In genomic region chr12:108560752-108561719, GRCh38 we compare ENCODE assay signal across 8 cellular contexts. TPM values are rescaled to one million over a fixed set of nuclear protein-coding genes. Genes with fewer than 3 reads are reported as not detected.
A peak's percentile ranks its signal among the peaks of the same experiment; 100 is the strongest.
DNase-seq lines count a peak whose midpoint lies in the region; ATAC-seq and TF ChIP-seq lines count a peak whose summit lies in the region.

Gene SART3, minus strand, starts transcription at chr12:108561173. Its CDS starts 19 bp downstream, at chr12:108561154.

- TF ChIP-seq CTCF in psoas muscle (IDR thresholded peaks at IDR 0.05): no peak

- no peaks in the 10 kb centered on the region for H3K27me3 ChIP-seq in right cardiac atrium (ENCODE audit: control insufficient read depth, insufficient read depth)
- H3K27me3 ChIP-seq in psoas muscle (ENCODE audit: insufficient read depth in 3 of 3, low read length in 2 of 3): no peaks in the 10 kb centered on the region

- H3K4me3 ChIP-seq in right cardiac atrium (ENCODE audit: low read length) (peak within 1 kb of the TSS; percentile 65), psoas muscle (peak within 1 kb of the TSS; percentile 76), urinary bladder (ENCODE audit: low read depth, low read length) (peak within 1 kb of the TSS; percentile 94)

- intact Hi-C loops in T-helper 2 cell treated with Interferon-gamma antibody and Interleukin-4, amounts not matched to agents 100 ng/mL and 5 ng/mL, for 36 hours (cut with micrococcal nuclease): loop anchor here (1.0 to 10.0 kb wide), 6 partner anchors 46 to 1014 kb away; partner anchors contain the start of genes FICD, MMAB, MVK and PRDM4
- intact Hi-C loops in right cardiac atrium (cut with DNase I): loop anchor here in 3 of 4 donors (5.0 to 10.0 kb wide), 5 partner anchors 244 to 534 kb away; partner anchors contain the start of genes ALKBH2 (in 1 of the 3), SSH1 (in 1 of the 3) and UNG (in 1 of the 3)
- intact Hi-C loops in psoas muscle (cut with DNase I): loop anchor here (5.0 to 10.0 kb wide), 4 partner anchors 244 to 531 kb away; partner anchors contain the start of genes SSH1 (in 2 of the 2) and ALKBH2 (in 1 of the 2)

- peaks cover 12 to 41% of the 10 kb centered on the region in 2 donors for H3K36me3 ChIP-seq in psoas muscle (ENCODE audit: insufficient read depth in 1 of 2, low read depth in 1 of 2)
- H3K36me3 ChIP-seq in urinary bladder (ENCODE audit: insufficient read depth): peaks cover 3% of the 10 kb centered on the region

- peak; percentile 76 to 96 for DNase-seq in NCI-H187 (lab: John Stamatoyannopoulos, UW)
- peak in 57 of 58 donors; percentile 12 to 89 (median 73) for DNase-seq in anterior cingulate cortex (lab: John Stamatoyannopoulos, UW)
- DNase-seq in right cardiac atrium: peak; percentile 83 to 94 (median 93)
- peak; percentile 85 to 91 for DNase-seq in psoas muscle

- ATAC-seq in HG02884 (IDR thresholded peaks at IDR 0.05; ENCODE audit: unreplicated experiment): peak; percentile 36
- peak; percentile 71 to 73 for ATAC-seq in right cardiac atrium
- ATAC-seq in psoas muscle: peak; percentile 61 to 79 (median 65)

- H3K9me3 ChIP-seq in right cardiac atrium (ENCODE audit: control insufficient read depth, low read length) (no peaks in the 10 kb centered on the region), psoas muscle (no peaks in the 10 kb centered on the region)

- peak; percentile 58 for TF ChIP-seq POLR2A in GM15510 (IDR thresholded peaks at IDR 0.05; ENCODE audit: borderline replicate concordance, extremely low read depth, insufficient read length)

- WGBS in right cardiac atrium: under 1% methylated on average over 57 of the region's 57 CpGs
- WGBS in psoas muscle, 3 donors: 0 to 1% (median 0%) methylated on average over 55 to 57 of the region's 57 CpGs
- under 1% methylated on average over 57 of the region's 57 CpGs for WGBS in urinary bladder

- H3K4me1 ChIP-seq in right cardiac atrium (ENCODE audit: control insufficient read depth, insufficient read depth, low read length) (peaks cover 12% of the 10 kb centered on the region), psoas muscle (peaks cover 63% of the 10 kb centered on the region), urinary bladder (ENCODE audit: insufficient read depth) (no peaks in the 10 kb centered on the region)

- H3K27ac ChIP-seq in right cardiac atrium (ENCODE audit: low read length) (peak within 1 kb of the TSS; percentile 87), psoas muscle (peak within 1 kb of the TSS; percentile 97), urinary bladder (ENCODE audit: low read depth) (peak within 1 kb of the TSS; percentile 55)

RNA-seq across cellular contexts. Expression of gene SART3, which starts in this region (rescaled TPM):
- 78.3 and 84.4 TPM in 2 replicates for total RNA-seq in T-helper 2 cell treated with Interferon-gamma antibody and Interleukin-4, amounts not matched to agents 100 ng/mL and 5 ng/mL, for 36 hours
- 10 to 100 TPM; 21.1 to 27.7 (median 25.6) TPM for total RNA-seq in right cardiac atrium
- polyA plus RNA-seq in right cardiac atrium: 14.2 TPM
- 10 to 100 TPM; 22.3 to 32.7 (median 24.9) TPM for total RNA-seq in psoas muscle
- polyA plus RNA-seq in psoas muscle: 10 to 100 TPM; 13.4 to 35.3 (median 22.5) TPM
- 60.9 TPM for total RNA-seq in urinary bladder
- 29.3 TPM for polyA plus RNA-seq in urinary bladder

Comparison
In these comparisons a context has a peak if more than half of its experiments do, and no peak if none do; other contexts are left out.
1. Peak in every context shown above with its lines: DNase-seq, ATAC-seq, H3K4me3 ChIP-seq and H3K27ac ChIP-seq.